Comparison of ENCODE assay signal across 8 cellular contexts in the genomic region with DNA sequence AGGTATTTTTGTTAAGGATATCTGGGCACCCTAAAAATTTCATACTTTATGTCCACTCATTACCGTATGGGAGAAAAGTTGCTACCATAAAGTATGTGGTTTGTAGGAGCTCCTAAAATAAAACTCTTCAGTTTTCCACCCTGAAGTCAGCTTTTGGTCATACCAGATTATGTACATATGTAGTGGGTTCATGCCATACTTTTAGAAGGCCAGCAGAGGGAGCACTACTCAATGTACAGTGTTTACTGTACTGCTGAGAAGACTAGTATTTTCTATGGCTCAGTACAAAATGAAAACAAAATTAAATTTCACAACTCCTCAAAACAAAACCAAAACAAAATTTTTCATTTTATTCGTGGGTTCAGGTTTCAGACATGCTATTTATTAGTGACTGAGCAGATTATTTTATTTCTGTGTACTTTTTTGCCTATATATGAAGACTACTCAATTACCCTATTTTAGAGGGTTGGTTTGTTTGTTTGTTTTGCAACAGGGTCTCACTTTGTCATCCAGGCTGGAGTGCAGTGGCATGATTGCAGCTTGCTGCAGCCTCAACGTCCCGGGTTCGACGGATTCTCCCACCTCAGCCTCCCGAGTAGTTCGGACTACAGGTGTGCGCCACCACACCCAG. TPM values are rescaled to one million over a fixed set of nuclear protein-coding genes. Genes with fewer than 3 reads are reported as not detected.
A peak's percentile ranks its signal among the peaks of the same experiment; 100 is the strongest.
DNase-seq lines count a peak whose midpoint lies in the region; ATAC-seq and TF ChIP-seq lines count a peak whose summit lies in the region.

No MANE protein-coding gene starts in this region.

- no peak overlapping the region for H3K27ac Mint-ChIP-seq in activated B cell treated with CpG ODN at 0.5 μM for 24 hours

- H3K36me3 Mint-ChIP-seq in activated B cell treated with CpG ODN at 0.5 μM for 24 hours (ENCODE audit: low read depth) = peaks cover 47% of the 10 kb centered on the region

- no peaks in the 10 kb centered on the region for H3K27me3 Mint-ChIP-seq in activated B cell treated with CpG ODN at 0.5 μM for 24 hours

- H3K9me3 ChIP-seq in effector memory CD4-positive, alpha-beta T cell (ENCODE audit: control insufficient read depth, low read length) = no peaks in the 10 kb centered on the region
- no peaks in the 10 kb centered on the region for H3K9me3 ChIP-seq in tibial nerve

- peaks cover 31% of the 10 kb centered on the region for H3K36me3 ChIP-seq in effector memory CD4-positive, alpha-beta T cell (ENCODE audit: control insufficient read depth, insufficient read depth, low read length)
- peaks cover 0 to 43% (median 0%) of the 10 kb centered on the region in 3 donors for H3K36me3 ChIP-seq in tibial nerve

- H3K4me3 ChIP-seq in effector memory CD4-positive, alpha-beta T cell (ENCODE audit: insufficient read depth, low read depth, low read length, poor library complexity, severe bottlenecking) = no peak overlapping the region
- H3K4me3 ChIP-seq in tibial nerve = no peak overlapping the region

- POLR2A ChIA-PET in activated B cell treated with CpG ODN at 0.5 μM for 24 hours (lab: Charles Lee) = interaction anchor here (1.0 to 2.2 kb wide), 4 partner anchors 24 to 426 kb away, joined by 3 to 9 read pairs (median 4); no protein-coding TSS in a partner anchor

- no peaks in the 10 kb centered on the region for H3K9me3 Mint-ChIP-seq in activated B cell treated with CpG ODN at 0.5 μM for 24 hours

- TF ChIP-seq CTCF in activated B cell treated with CpG ODN at 0.5 μM for 24 hours (IDR thresholded peaks at IDR 0.05) (no peak), tibial nerve (IDR thresholded peaks at IDR 0.05) (peak; percentile 77 to 83 (median 81))

- H3K4me1 ChIP-seq in effector memory CD4-positive, alpha-beta T cell (ENCODE audit: control insufficient read depth, insufficient read depth, low read length, poor library complexity, severe bottlenecking) = peaks cover 3% of the 10 kb centered on the region
- peaks cover 0 to 13% (median 0%) of the 10 kb centered on the region in 4 donors for H3K4me1 ChIP-seq in tibial nerve

- DNase-seq in DMS 273 treated with DMSO at 0.1 percent for 48 hours (lab: John Stamatoyannopoulos, UW) (peak; percentile 58), NCI-H226 (peak; percentile 36), activated B cell treated with CpG ODN at 0.5 μM for 24 hours (no peak), midbrain (lab: John Stamatoyannopoulos, UW) (peak; percentile 71), tibial nerve (ENCODE audit: low spot score in 2 of 2) (peak in 1 of 2 donors; percentile 46)
- DNase-seq in effector memory CD4-positive, alpha-beta T cell = peak in 2 of 3 donors; percentile 9 to 47

- no peak overlapping the region for H3K27ac ChIP-seq in effector memory CD4-positive, alpha-beta T cell (ENCODE audit: insufficient read depth, low read length, poor library complexity, severe bottlenecking)
- H3K27ac ChIP-seq in tibial nerve = peak overlapping the region in 2 of 4 donors; percentile 12 to 37

- TF ChIP-seq POLR2A in tibial nerve (IDR thresholded peaks at IDR 0.05) = no peak

- H3K27me3 ChIP-seq in effector memory CD4-positive, alpha-beta T cell (replicated peaks; ENCODE audit: control insufficient read depth, insufficient read depth, low read length, poor library complexity, severe bottlenecking) = no peaks in the 10 kb centered on the region
- H3K27me3 ChIP-seq in tibial nerve = no peaks in the 10 kb centered on the region

- H3K4me3 Mint-ChIP-seq in activated B cell treated with CpG ODN at 0.5 μM for 24 hours = no peak overlapping the region

- 77 to 81% methylated on average over 9 of the region's 9 CpGs for WGBS in tibial nerve, 2 donors

- CTCF ChIA-PET in activated B cell treated with CpG ODN at 0.5 μM for 24 hours (lab: Charles Lee) = interaction anchor here (0.7 to 17.3 kb wide), 24 partner anchors 8 to 748 kb away, joined by 3 to 847 read pairs (median 4); partner anchors contain the start of genes CEP97, NXPE3 and PCNP

- peaks cover 7% of the 10 kb centered on the region for H3K4me1 Mint-ChIP-seq in activated B cell treated with CpG ODN at 0.5 μM for 24 hours

- intact Hi-C loops in activated B cell treated with CpG ODN at 0.5 μM for 24 hours (cut with micrococcal nuclease) = loop anchor here (1.0 kb wide), 2 partner anchors 108 to 733 kb away; no protein-coding TSS in a partner anchor

- TF ChIP-seq EP300 in tibial nerve (IDR thresholded peaks at IDR 0.05) = no peak

- ATAC-seq in GM19397 (IDR thresholded peaks at IDR 0.05; ENCODE audit: unreplicated experiment) (peak; percentile 92), HG03354 (IDR thresholded peaks at IDR 0.05; ENCODE audit: poor library complexity, severe bottlenecking, unreplicated experiment) (peak; percentile 98), activated B cell treated with CpG ODN at 0.5 μM for 24 hours (ENCODE audit: low read depth) (peak; percentile 100)

RNA-seq across cellular contexts. Expression of gene NXPE3, which starts 24.3 kb away (rescaled TPM):
- total RNA-seq in activated B cell treated with CpG ODN at 0.5 μM for 24 hours (15.8 and 16.0 TPM in 2 replicates), tibial nerve (10 to 100 TPM; 14.4 to 23.4 (median 18.0) TPM)

RNA-seq across cellular contexts. Expression of gene NFKBIZ, which starts 46.0 kb away (rescaled TPM):
- total RNA-seq in activated B cell treated with CpG ODN at 0.5 μM for 24 hours = 391 and 421 TPM in 2 replicates
- total RNA-seq in tibial nerve = 100 to 1,000 TPM in 1 of 4 donors, 10 to 100 TPM in 3; 81.3 to 161 (median 95.1) TPM
